In the genomic region with DNA sequence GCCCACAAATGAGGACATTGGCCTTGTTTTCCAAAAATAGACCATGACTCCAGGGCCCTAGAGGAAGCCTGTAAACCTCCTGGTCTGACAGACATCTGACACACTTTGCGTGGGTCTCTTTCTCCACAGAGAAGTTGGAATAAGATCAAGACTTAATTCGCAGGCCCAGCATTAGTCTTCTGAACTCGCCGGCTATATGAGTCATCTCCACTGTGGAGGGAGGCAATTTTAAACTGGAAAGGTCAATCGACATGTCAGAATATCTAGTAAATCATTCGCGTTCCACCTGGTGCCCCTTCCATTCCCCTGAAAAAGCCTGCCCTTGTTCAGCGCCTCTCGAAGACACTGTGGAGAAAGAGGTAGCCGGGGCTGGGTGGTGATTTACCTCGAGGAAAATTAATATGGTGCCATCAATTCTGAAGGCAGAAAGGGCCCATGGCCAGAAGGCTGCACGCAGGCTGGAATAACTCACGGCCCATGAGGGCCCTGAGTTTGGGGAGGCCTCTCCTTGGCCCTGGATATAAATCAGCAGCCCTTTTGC, we compare ENCODE assay signal across 10 cellular contexts.
DNase-seq lines count a peak whose midpoint lies in the region; ATAC-seq and TF ChIP-seq lines count a peak whose summit lies in the region.
"Had no signal": no experiment of that assay in that cellular context is flagged by ENCODE, and none has a peak within 500 bp of the region (broad histone marks: within the 10 kb centered on the region; RNA-seq: fewer than 3 reads in every experiment).

No MANE protein-coding gene starts in this region.

- DNase-seq in AG04450 (ENCODE audit: low read depth, low spot score): no peak
- DNase-seq in HFFc6: peak; percentile 80
- DNase-seq in central memory CD8-positive, alpha-beta T cell (ENCODE audit: low spot score in 2 of 2): no peak
- DNase-seq in myocyte (ENCODE audit: low read depth): peak; percentile 92
- no peak for DNase-seq in stimulated activated CD4-positive, alpha-beta T cell treated with anti-CD3 and anti-CD28 coated beads, Interleukin-4, amount 100 ng/mL, for 24 hours
- no peak for DNase-seq in mesenteric fat pad (ENCODE audit: low spot score)
- DNase-seq in stimulated activated CD4-positive, alpha-beta T cell treated with anti-CD3 and anti-CD28 coated beads, Interleukin-1b, Interleukin-23, amount 100 ng/mL, for 48 hours: no peak
- DNase-seq: activated CD4-positive, alpha-beta T cell treated with anti-CD3 and anti-CD28 coated beads, Interleukin-2, amount 50 U/mL, for 4 hours; GDM1 had no signal

- ATAC-seq in central memory CD8-positive, alpha-beta T cell (replicated peaks; ENCODE audit: extremely low read depth, poor library complexity, severe bottlenecking): no peak
- ATAC-seq in HG03354 (IDR thresholded peaks at IDR 0.05; ENCODE audit: poor library complexity, severe bottlenecking, unreplicated experiment): no peak

- POLR2A ChIA-PET in AG04450 (lab: Yijun Ruan, JAX): no interaction called here

- TF ChIP-seq CTCF in AG04450 (IDR thresholded peaks at IDR 0.05; ENCODE audit: low read depth, low read length) (no peak), HFFc6 (IDR thresholded peaks at IDR 0.05) (no peak)

- H3K36me3 Mint-ChIP-seq in HFFc6 (ENCODE audit: low read depth): peaks cover 5% of the 10 kb centered on the region; the same call in 1 of the 2 replicates
- H3K36me3 Mint-ChIP-seq in central memory CD8-positive, alpha-beta T cell (ENCODE audit: insufficient read depth): peaks cover 14% of the 10 kb centered on the region

- peaks cover 57% of the 10 kb centered on the region for H3K4me1 Mint-ChIP-seq in HFFc6 (ENCODE audit: low read depth)
- H3K4me1 Mint-ChIP-seq in central memory CD8-positive, alpha-beta T cell: peaks cover 13% of the 10 kb centered on the region

- no peaks in the 10 kb centered on the region for H3K27me3 ChIP-seq in AG04450 (ENCODE audit: control insufficient read depth, insufficient read depth, low read length)

- H3K4me3 Mint-ChIP-seq in HFFc6: peak overlapping the region; percentile 69
- no peak overlapping the region for H3K4me3 Mint-ChIP-seq in central memory CD8-positive, alpha-beta T cell

- CTCF ChIA-PET in AG04450 (lab: Charles Lee): no interaction called here

- H3K27ac ChIP-seq in AG04450 (ENCODE audit: low read depth, low read length): peak overlapping the region; percentile 94

- H3K9me3 Mint-ChIP-seq in HFFc6: no peaks in the 10 kb centered on the region
- H3K9me3 Mint-ChIP-seq in central memory CD8-positive, alpha-beta T cell: no peaks in the 10 kb centered on the region

- H3K4me3 ChIP-seq in AG04450 (ENCODE audit: low read depth, low read length): no peak overlapping the region

- H3K27me3 Mint-ChIP-seq in HFFc6 (ENCODE audit: insufficient read depth): no peaks in the 10 kb centered on the region; the same call in 1 of the 2 replicates
- no peaks in the 10 kb centered on the region for H3K27me3 Mint-ChIP-seq in central memory CD8-positive, alpha-beta T cell

- peak overlapping the region; percentile 85 for H3K27ac Mint-ChIP-seq in HFFc6
- peak overlapping the region; percentile 2 for H3K27ac Mint-ChIP-seq in central memory CD8-positive, alpha-beta T cell (ENCODE audit: low read depth)

- H3K9me3 ChIP-seq in AG04450 (ENCODE audit: control insufficient read depth, insufficient read depth, low read length): no peaks in the 10 kb centered on the region; the same call in 1 of the 2 replicates

Comparison
In these comparisons a context has a peak if more than half of its experiments do, and no peak if none do; other contexts are left out.
1. DNase-seq: peak in HFFc6 (single experiment) and myocyte (single experiment); none in AG04450 (single experiment), central memory CD8-positive, alpha-beta T cell (0 of 2), stimulated activated CD4-positive, alpha-beta T cell treated with anti-CD3 and anti-CD28 coated beads, Interleukin-4, amount 100 ng/mL, for 24 hours (single experiment), mesenteric fat pad (single experiment) and stimulated activated CD4-positive, alpha-beta T cell treated with anti-CD3 and anti-CD28 coated beads, Interleukin-1b, Interleukin-23, amount 100 ng/mL, for 48 hours (single experiment).